ENCODE assay signal across 24 cellular contexts in genomic region chr2:4780679-4781078, GRCh38.
"Had no signal": no experiment of that assay in that cellular context is flagged by ENCODE, and none has a peak within 500 bp of the region (broad histone marks: within the 10 kb centered on the region; RNA-seq: fewer than 3 reads in every experiment).

No MANE protein-coding gene starts in this region.

- H3K9me3 ChIP-seq: ascending aorta, body of pancreas had no signal

- H3K36me3 ChIP-seq: ascending aorta, cardiac muscle cell had no signal

- DNase-seq: activated B cell treated with CpG ODN at 0.5 μM for 24 hours; activated CD4-positive, alpha-beta T cell treated with anti-CD3 and anti-CD28 coated beads for 1 hour; activated CD4-positive, alpha-beta T cell treated with anti-CD3 and anti-CD28 coated beads, Interleukin-2, amount 10 ng/mL, durations not matched to agents 24 days and 14 days; activated CD4-positive, alpha-beta T cell treated with anti-CD3 and anti-CD28 coated beads, Interleukin-2, amount 50 U/mL, for 48 hours; activated CD8-positive, alpha-beta memory T cell treated with anti-CD3 and anti-CD28 coated beads, Interleukin-2, amount 10 ng/mL, durations not matched to agents 7 days and 5 days; activated effector memory CD4-positive, alpha-beta T cell treated with anti-CD3 and anti-CD28 coated beads, Interleukin-2, amount 50 U/mL, for 16 hours; activated naive CD4-positive, alpha-beta T cell treated with Interleukin-2 at 50 U/mL for 16 hours; activated naive CD8-positive, alpha-beta T cell treated with anti-CD3 and anti-CD28 coated beads, Interleukin-2, amount 50 U/mL, for 24 hours; activated T-cell treated with anti-CD3 and anti-CD28 coated beads, Interleukin-2, amount 50 U/mL, for 24 hours; amniotic stem cell; body of pancreas; MM.1S; NCI-H1092; NCI-H1417; NCI-H1930; NCI-H2107; NCI-H345; NCI-H524; SIG-M5; T-helper 17 cell; T-helper 9 cell had no signal

- H3K4me3 ChIP-seq: ascending aorta, body of pancreas, cardiac muscle cell had no signal

- H3K27ac ChIP-seq: ascending aorta, body of pancreas, cardiac muscle cell had no signal

- H3K4me1 ChIP-seq: ascending aorta, body of pancreas had no signal

- H3K27me3 ChIP-seq: ascending aorta, body of pancreas, cardiac muscle cell had no signal

- ATAC-seq: activated CD8-positive, alpha-beta memory T cell treated with anti-CD3 and anti-CD28 coated beads, Interleukin-2, amount 10 ng/mL, durations not matched to agents 7 days and 5 days; activated naive CD4-positive, alpha-beta T cell treated with anti-CD3 and anti-CD28 coated beads, Interleukin-2, amount 50 U/mL, for 72 hours; activated naive CD8-positive, alpha-beta T cell treated with anti-CD3 and anti-CD28 coated beads, Interleukin-2, amount 50 U/mL, for 24 hours; body of pancreas; T-helper 17 cell had no signal
